ENCODE assay signal across 2 cellular contexts in genomic region chr2:118854507-118855300, GRCh38.
TF ChIP-seq lines count a peak whose summit lies in the region.

No MANE protein-coding gene starts in this region.

TF ChIP-seq in HCT116, 20 proteins besides CTCF, POLR2A, EP300 and RAD21:
- no peak for TF ChIP-seq CBX3 (IDR thresholded peaks at IDR 0.05; ENCODE audit: low read depth)
- TF ChIP-seq JUND (IDR thresholded peaks at IDR 0.05): no peak
- TF ChIP-seq CEBPB (IDR thresholded peaks at IDR 0.05; ENCODE audit: low read depth): no peak
- no peak for TF ChIP-seq POLR2AphosphoS5 (IDR thresholded peaks at IDR 0.05; ENCODE audit: low read depth, low read length)
- TF ChIP-seq REST (IDR thresholded peaks at IDR 0.05; ENCODE audit: low read depth): no peak
- no peak for TF ChIP-seq MAX (IDR thresholded peaks at IDR 0.05)
- no peak for TF ChIP-seq EGR1 (IDR thresholded peaks at IDR 0.05; ENCODE audit: low read depth)
- no peak for TF ChIP-seq FOSL1 (IDR thresholded peaks at IDR 0.05; ENCODE audit: low read depth)
- no peak for TF ChIP-seq EZH2phosphoT487 (IDR thresholded peaks at IDR 0.05; ENCODE audit: borderline replicate concordance)
- no peak for TF ChIP-seq ZFX (IDR thresholded peaks at IDR 0.05)
- no peak for TF ChIP-seq ELF1 (IDR thresholded peaks at IDR 0.05; ENCODE audit: borderline replicate concordance, low read depth)
- no peak for TF ChIP-seq SP1 (IDR thresholded peaks at IDR 0.05; ENCODE audit: low read depth)
- no peak for TF ChIP-seq ZNF274 (IDR thresholded peaks at IDR 0.05; ENCODE audit: low read depth, low read length)
- no peak for TF ChIP-seq SIN3A (IDR thresholded peaks at IDR 0.05; ENCODE audit: low read depth)
- no peak for TF ChIP-seq ZBTB33 (IDR thresholded peaks at IDR 0.05; ENCODE audit: extremely low read depth, insufficient replicate concordance, low read length)
- no peak for TF ChIP-seq EZH2 (IDR thresholded peaks at IDR 0.05)
- TF ChIP-seq TCF7L2 (IDR thresholded peaks at IDR 0.05; ENCODE audit: borderline replicate concordance, extremely low read depth, insufficient read depth, insufficient read length): no peak
- no peak for TF ChIP-seq YY1 (IDR thresholded peaks at IDR 0.05; ENCODE audit: extremely low read depth, insufficient replicate concordance, low read depth, low read length)

TF ChIP-seq in endothelial cell of umbilical vein, 7 proteins besides CTCF, POLR2A, EP300 and RAD21:
- TF ChIP-seq FOS (IDR thresholded peaks at IDR 0.05; ENCODE audit: borderline replicate concordance, insufficient read depth, low read length) (no peak), JUN (IDR thresholded peaks at IDR 0.05; ENCODE audit: borderline replicate concordance, insufficient read depth, insufficient read length, low read depth) (no peak), GATA2 (IDR thresholded peaks at IDR 0.05; ENCODE audit: insufficient read depth, insufficient read length, low read depth, low read length) (no peak), POLR2AphosphoS5 (IDR thresholded peaks at IDR 0.05; ENCODE audit: insufficient read depth, low read depth, low read length) (no peak), MAX (IDR thresholded peaks at IDR 0.05; ENCODE audit: insufficient read depth, insufficient read length) (no peak), EZH2 (IDR thresholded peaks at IDR 0.05; ENCODE audit: borderline replicate concordance, low read depth, low read length, severe bottlenecking) (peak; percentile 32), MYC (IDR thresholded peaks at IDR 0.05; ENCODE audit: low read depth, low read length) (no peak)
